ENCODE assay signal across 34 cellular contexts in genomic region chr21:40668535-40669275, GRCh38.
"Had no signal": no experiment of that assay in that cellular context is flagged by ENCODE, and none has a peak within 500 bp of the region (broad histone marks: within the 10 kb centered on the region; RNA-seq: fewer than 3 reads in every experiment).

No MANE protein-coding gene starts in this region.

- H3K27ac Mint-ChIP-seq: activated B cell treated with CpG ODN at 0.5 μM for 24 hours; activated CD4-positive, alpha-beta memory T cell treated with anti-CD3 and anti-CD28 coated beads for 36 hours; activated naive CD4-positive, alpha-beta T cell treated with anti-CD3 and anti-CD28 coated beads, Interleukin-2, amount 10 ng/mL, durations not matched to agents 7 days and 5 days; activated naive CD8-positive, alpha-beta T cell; activated T-helper 1 cell treated with anti-CD3 and anti-CD28 coated beads, Interleukin-12 subunit alpha, Interleukin-12 subunit beta, Interleukin-2, Interleukin-4 antibody, amounts not matched to agents 30 ng/mL and 10 ng/mL and 1 ng/mL, durations not matched to agents 14 hours and 24 hours and 36 hours had no signal

- H3K27me3 Mint-ChIP-seq: activated B cell treated with CpG ODN at 0.5 μM for 24 hours; activated CD4-positive, alpha-beta memory T cell treated with anti-CD3 and anti-CD28 coated beads for 36 hours; activated naive CD4-positive, alpha-beta T cell treated with anti-CD3 and anti-CD28 coated beads, Interleukin-2, amount 10 ng/mL, durations not matched to agents 7 days and 5 days had no signal

- H3K36me3 Mint-ChIP-seq: activated CD4-positive, alpha-beta memory T cell treated with anti-CD3 and anti-CD28 coated beads for 36 hours; activated naive CD4-positive, alpha-beta T cell treated with anti-CD3 and anti-CD28 coated beads, Interleukin-2, amount 10 ng/mL, durations not matched to agents 7 days and 5 days; activated naive CD8-positive, alpha-beta T cell had no signal

- H3K9me3 Mint-ChIP-seq: activated T-cell treated with anti-CD3 and anti-CD28 coated beads, Interleukin-2, amount 50 U/mL, for 4 hours had no signal

- H3K4me1 Mint-ChIP-seq: activated B cell treated with CpG ODN at 0.5 μM for 24 hours; activated naive CD4-positive, alpha-beta T cell treated with anti-CD3 and anti-CD28 coated beads, Interleukin-2, amount 10 ng/mL, durations not matched to agents 7 days and 5 days had no signal

- H3K27ac ChIP-seq: ascending aorta, body of pancreas, breast epithelium, KMS-11, SJCRH30 had no signal

- H3K4me3 Mint-ChIP-seq: activated B cell treated with CpG ODN at 0.5 μM for 24 hours; activated CD4-positive, alpha-beta memory T cell treated with anti-CD3 and anti-CD28 coated beads for 36 hours; activated naive CD4-positive, alpha-beta T cell treated with anti-CD3 and anti-CD28 coated beads, Interleukin-2, amount 10 ng/mL, durations not matched to agents 7 days and 5 days; activated naive CD8-positive, alpha-beta T cell; activated T-cell treated with anti-CD3 and anti-CD28 coated beads, Interleukin-2, amount 50 U/mL, for 4 hours; activated T-helper 1 cell treated with anti-CD3 and anti-CD28 coated beads, Interleukin-12 subunit alpha, Interleukin-12 subunit beta, Interleukin-2, Interleukin-4 antibody, amounts not matched to agents 30 ng/mL and 10 ng/mL and 1 ng/mL, durations not matched to agents 14 hours and 24 hours and 36 hours had no signal

- DNase-seq: activated B cell treated with CpG ODN at 0.5 μM for 24 hours; activated CD4-positive, alpha-beta memory T cell treated with anti-CD3 and anti-CD28 coated beads for 36 hours; activated CD4-positive, alpha-beta T cell treated with anti-CD3 and anti-CD28 coated beads for 4 hours; activated CD4-positive, alpha-beta T cell treated with anti-CD3 and anti-CD28 coated beads, Interleukin-2, amount 50 U/mL, for 1 hour; activated CD4-positive, CD25-positive, alpha-beta regulatory T cell treated with anti-CD3 and anti-CD28 coated beads, Interleukin-2, amount 50 U/mL, for 72 hours; activated CD8-positive, alpha-beta memory T cell treated with anti-CD3 and anti-CD28 coated beads, Interleukin-2, amount 50 U/mL, for 4 hours; activated gamma-delta T cell treated with Interleukin-2 at 50 U/mL for 16 hours; activated naive CD4-positive, alpha-beta T cell treated with anti-CD3 and anti-CD28 coated beads, Interleukin-2, amount 10 ng/mL, durations not matched to agents 7 days and 5 days; activated T-cell treated with anti-CD3 and anti-CD28 coated beads for 4 hours; activated T-cell treated with anti-CD3 and anti-CD28 coated beads, Interleukin-2, amount 50 U/mL, for 4 hours; amniotic stem cell; body of pancreas; MM.1S; MV-4-11; NCI-H1092; NCI-H1436 treated with DMSO at 0.1 percent for 48 hours; NCI-H1694 treated with DMSO at 0.1 percent for 48 hours; NCI-H2029 treated with DMSO at 0.1 percent for 48 hours; NCI-H2107; NCI-H2171; NCI-H446 treated with DMSO at 0.1 percent for 48 hours; NCI-H524; SHP77; SJCRH30; SW 1271; T-helper 1 cell; T-helper 2 cell; T-helper 9 cell had no signal

- ATAC-seq: activated T-cell treated with anti-CD3 and anti-CD28 coated beads, Interleukin-2, amount 50 U/mL, for 4 hours; body of pancreas; Panc1 had no signal
